In the genomic region with DNA sequence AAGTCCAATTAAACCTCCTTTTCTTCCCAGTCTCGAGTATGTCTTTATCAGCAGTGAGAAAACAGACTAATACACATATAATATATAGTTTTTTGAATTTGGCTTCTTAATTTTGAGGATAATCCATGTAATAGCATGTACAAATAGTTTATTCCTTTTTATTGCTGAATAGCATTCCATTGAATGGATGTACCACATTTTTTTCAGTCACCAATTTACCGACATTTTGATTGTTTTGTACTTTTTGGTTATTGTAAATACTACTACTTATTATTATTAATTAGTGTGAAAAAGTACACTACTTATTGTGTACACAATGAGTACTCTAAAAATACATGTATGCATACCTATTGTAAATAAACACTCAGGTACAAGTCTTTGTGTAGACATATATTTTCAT, we compare ENCODE assay signal across 10 cellular contexts. TPM values are rescaled to one million over a fixed set of nuclear protein-coding genes. Genes with fewer than 3 reads are reported as not detected.
"Had no signal": no experiment of that assay in that cellular context is flagged by ENCODE, and none has a peak within 500 bp of the region (broad histone marks: within the 10 kb centered on the region; RNA-seq: fewer than 3 reads in every experiment).

No MANE protein-coding gene starts in this region.

- H2AFZ ChIP-seq: GM23248, GM23338 had no signal

- DNase-seq: GM23248, GOT3, H7, H9, HCEC 1CT, HFFc6 had no signal

- H3K4me1 ChIP-seq: HAP-1 had no signal

- H3K4me2 ChIP-seq: GM23338 had no signal

- H3K27ac ChIP-seq: GM23248 had no signal

- H3K4me1 Mint-ChIP-seq: GM23338, H9 had no signal

- H3K36me3 ChIP-seq: HAP-1 had no signal

- FAIRE-seq: H54 had no signal

- H3K4me3 Mint-ChIP-seq: GM23338, H9, HFFc6 had no signal

- H3K9ac ChIP-seq: GM23248 had no signal

- ATAC-seq: GM23338, HCT116 had no signal

- H3K27ac Mint-ChIP-seq: GM23338, H9, HFFc6 had no signal

- H3K4me3 ChIP-seq: GM23248, GM23338, HAP-1 had no signal

RNA-seq across cellular contexts. Expression of gene ANXA10, which starts 42.3 kb away (rescaled TPM):
- total RNA-seq: GM23338, H7, H9 had no signal
- polyA plus RNA-seq: GM23338 had no signal
